In the genomic region with DNA sequence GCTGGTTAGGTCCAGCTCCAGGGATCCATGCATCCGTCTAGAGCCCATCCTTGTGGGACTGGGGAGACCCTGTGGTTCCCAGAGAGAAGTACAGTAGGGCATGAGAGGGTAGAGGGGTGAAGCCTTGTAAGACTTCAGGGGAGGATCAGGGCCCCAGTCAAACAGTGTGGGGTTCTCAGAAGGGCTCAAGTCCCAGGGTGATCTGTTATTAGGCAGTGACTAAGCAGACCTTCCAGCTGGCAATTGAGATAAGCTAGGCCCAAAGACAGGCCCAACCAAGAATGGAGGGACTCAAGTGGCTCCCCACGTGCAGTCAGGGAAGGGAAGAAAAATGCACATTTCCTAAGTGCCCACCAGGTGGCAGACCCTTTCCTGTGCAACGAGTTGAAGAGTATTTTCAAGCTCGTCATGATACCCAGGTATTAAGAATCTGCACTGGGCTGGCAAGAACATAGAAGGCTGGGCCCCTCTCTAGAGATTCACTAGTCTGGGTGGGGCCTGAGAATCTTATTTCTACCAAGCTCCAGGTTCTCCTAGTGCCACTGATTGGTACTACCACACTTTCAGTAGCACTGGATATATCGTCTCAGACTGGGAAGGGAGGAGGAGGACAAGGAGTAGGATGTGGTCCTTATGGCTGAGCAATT, we compare ENCODE assay signal across 1 cellular context.
A peak's percentile ranks its signal among the peaks of the same experiment; 100 is the strongest.
TF ChIP-seq lines count a peak whose summit lies in the region.

No MANE protein-coding gene starts in this region.

TF ChIP-seq in K562, 482 proteins besides CTCF, POLR2A, EP300 and RAD21 (continued from another document and continues in another):
- TF ChIP-seq, protein P1, sequence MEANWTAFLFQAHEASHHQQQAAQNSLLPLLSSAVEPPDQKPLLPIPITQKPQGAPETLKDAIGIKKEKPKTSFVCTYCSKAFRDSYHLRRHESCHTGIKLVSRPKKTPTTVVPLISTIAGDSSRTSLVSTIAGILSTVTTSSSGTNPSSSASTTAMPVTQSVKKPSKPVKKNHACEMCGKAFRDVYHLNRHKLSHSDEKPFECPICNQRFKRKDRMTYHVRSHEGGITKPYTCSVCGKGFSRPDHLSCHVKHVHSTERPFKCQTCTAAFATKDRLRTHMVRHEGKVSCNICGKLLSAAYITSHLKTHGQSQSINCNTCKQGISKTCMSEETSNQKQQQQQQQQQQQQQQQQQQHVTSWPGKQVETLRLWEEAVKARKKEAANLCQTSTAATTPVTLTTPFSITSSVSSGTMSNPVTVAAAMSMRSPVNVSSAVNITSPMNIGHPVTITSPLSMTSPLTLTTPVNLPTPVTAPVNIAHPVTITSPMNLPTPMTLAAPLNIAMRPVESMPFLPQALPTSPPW (CRISPR knock-in tag; IDR thresholded peaks at IDR 0.05), result peak; percentile 49
- TF ChIP-seq POLR3G (IDR thresholded peaks at IDR 0.05; ENCODE audit: extremely low read depth, insufficient read length, insufficient replicate concordance), result no peak
- TF ChIP-seq ZNF699 (CRISPR knock-in tag; IDR thresholded peaks at IDR 0.05; ENCODE audit: insufficient replicate concordance), result no peak
- peak; percentile 46; the same call in 1 of the 2 replicates for TF ChIP-seq KLF16 (IDR thresholded peaks at IDR 0.05)
- peak; percentile 76 for TF ChIP-seq MAFK (IDR thresholded peaks at IDR 0.05; ENCODE audit: low read length)
- no peak for TF ChIP-seq ZNF830 (CRISPR knock-in tag; IDR thresholded peaks at IDR 0.05)
- 0 out of 2 replicates have a peak, but pooled peaks have one; percentile 7 for TF ChIP-seq HCFC1 (IDR thresholded peaks at IDR 0.05; ENCODE audit: low read depth, low read length)
- TF ChIP-seq, protein P2, sequence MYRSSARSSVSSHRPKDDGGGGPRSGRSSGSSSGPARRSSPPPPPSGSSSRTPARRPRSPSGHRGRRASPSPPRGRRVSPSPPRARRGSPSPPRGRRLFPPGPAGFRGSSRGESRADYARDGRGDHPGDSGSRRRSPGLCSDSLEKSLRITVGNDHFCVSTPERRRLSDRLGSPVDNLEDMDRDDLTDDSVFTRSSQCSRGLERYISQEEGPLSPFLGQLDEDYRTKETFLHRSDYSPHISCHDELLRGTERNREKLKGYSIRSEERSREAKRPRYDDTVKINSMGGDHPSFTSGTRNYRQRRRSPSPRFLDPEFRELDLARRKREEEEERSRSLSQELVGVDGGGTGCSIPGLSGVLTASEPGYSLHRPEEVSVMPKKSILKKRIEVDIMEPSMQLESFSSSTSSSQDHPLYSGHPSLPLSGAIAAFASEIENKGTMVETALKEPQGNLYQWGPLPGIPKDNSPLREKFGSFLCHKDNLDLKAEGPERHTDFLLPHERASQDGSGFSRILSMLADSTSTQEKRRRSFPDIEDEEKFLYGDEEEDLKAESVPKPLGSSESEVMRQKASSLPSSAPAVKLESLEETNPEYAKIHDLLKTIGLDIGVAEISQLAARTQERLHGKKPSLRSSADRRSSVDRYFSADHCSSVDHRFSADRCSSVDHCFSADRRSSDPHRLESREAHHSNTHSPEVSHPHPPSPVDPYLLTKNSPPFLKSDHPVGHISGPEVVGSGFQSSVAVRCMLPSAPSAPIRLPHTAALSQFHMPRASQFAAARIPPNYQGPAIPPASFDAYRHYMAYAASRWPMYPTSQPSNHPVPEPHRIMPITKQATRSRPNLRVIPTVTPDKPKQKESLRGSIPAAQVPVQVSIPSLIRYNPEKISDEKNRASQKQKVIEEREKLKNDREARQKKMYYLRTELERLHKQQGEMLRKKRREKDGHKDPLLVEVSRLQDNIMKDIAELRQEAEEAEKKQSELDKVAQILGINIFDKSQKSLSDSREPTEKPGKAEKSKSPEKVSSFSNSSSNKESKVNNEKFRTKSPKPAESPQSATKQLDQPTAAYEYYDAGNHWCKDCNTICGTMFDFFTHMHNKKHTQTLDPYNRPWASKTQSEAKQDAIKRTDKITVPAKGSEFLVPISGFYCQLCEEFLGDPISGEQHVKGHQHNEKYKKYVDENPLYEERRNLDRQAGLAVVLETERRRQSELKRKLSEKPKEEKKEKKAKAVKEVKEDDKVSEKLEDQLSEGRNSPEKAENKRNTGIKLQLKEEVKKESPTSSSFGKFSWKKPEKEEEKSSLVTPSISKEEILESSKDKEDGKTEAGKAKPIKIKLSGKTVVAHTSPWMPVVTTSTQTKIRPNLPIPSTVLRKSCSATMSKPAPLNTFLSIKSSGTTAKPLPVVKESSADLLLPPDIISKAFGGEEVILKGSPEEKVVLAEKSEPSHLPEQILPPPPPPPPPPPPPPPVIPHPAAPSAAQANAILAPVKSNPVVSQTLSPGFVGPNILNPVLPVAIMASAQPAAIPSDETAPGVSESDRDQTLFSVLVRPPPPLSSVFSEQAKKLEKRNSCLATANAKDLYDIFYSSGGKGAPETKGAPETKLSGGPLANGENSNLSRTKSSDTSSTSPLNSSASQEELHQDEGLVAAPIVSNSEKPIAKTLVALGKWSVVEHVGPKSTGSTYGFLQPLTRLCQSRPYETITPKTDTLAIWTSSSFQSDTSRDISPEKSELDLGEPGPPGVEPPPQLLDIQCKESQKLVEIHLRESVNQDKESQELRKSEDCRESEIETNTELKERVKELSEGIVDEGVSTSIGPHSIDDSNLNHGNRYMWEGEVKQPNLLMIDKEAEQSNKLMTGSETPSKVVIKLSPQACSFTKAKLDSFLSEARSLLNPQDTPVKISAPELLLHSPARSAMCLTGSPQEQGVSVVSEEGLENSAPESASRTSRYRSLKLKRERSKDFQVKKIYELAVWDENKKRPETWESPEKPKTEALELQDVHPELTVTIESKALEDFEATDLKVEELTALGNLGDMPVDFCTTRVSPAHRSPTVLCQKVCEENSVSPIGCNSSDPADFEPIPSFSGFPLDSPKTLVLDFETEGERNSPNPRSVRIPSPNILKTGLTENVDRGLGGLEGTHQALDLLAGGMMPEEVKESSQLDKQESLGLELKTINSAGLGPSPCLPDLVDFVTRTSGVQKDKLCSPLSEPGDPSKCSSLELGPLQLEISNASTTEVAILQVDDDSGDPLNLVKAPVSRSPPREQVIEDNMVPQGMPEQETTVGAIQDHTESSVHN (IDR thresholded peaks at IDR 0.05; ENCODE audit: borderline replicate concordance in 1 of 2, low read depth in 1 of 2), result 0 out of 4 replicates have a peak, but pooled peaks of 1 of the 2 experiments have one; percentile 61
- TF ChIP-seq ZNF232 (CRISPR knock-in tag; IDR thresholded peaks at IDR 0.05), result no peak
- TF ChIP-seq, protein P3, sequence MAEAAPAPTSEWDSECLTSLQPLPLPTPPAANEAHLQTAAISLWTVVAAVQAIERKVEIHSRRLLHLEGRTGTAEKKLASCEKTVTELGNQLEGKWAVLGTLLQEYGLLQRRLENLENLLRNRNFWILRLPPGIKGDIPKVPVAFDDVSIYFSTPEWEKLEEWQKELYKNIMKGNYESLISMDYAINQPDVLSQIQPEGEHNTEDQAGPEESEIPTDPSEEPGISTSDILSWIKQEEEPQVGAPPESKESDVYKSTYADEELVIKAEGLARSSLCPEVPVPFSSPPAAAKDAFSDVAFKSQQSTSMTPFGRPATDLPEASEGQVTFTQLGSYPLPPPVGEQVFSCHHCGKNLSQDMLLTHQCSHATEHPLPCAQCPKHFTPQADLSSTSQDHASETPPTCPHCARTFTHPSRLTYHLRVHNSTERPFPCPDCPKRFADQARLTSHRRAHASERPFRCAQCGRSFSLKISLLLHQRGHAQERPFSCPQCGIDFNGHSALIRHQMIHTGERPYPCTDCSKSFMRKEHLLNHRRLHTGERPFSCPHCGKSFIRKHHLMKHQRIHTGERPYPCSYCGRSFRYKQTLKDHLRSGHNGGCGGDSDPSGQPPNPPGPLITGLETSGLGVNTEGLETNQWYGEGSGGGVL (CRISPR knock-in tag; IDR thresholded peaks at IDR 0.05), result no peak
- TF ChIP-seq POLR2AphosphoS5 (IDR thresholded peaks at IDR 0.05; ENCODE audit: control insufficient read depth, insufficient read depth, low read depth, low read length), result peak; percentile 66; the same call in 1 of the 2 replicates
- no peak for TF ChIP-seq ZNF124 (CRISPR knock-in tag; IDR thresholded peaks at IDR 0.05)
- TF ChIP-seq, protein P4, sequence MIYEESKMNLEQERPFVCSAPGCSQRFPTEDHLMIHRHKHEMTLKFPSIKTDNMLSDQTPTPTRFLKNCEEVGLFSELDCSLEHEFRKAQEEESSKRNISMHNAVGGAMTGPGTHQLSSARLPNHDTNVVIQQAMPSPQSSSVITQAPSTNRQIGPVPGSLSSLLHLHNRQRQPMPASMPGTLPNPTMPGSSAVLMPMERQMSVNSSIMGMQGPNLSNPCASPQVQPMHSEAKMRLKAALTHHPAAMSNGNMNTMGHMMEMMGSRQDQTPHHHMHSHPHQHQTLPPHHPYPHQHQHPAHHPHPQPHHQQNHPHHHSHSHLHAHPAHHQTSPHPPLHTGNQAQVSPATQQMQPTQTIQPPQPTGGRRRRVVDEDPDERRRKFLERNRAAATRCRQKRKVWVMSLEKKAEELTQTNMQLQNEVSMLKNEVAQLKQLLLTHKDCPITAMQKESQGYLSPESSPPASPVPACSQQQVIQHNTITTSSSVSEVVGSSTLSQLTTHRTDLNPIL (CRISPR knock-in tag; IDR thresholded peaks at IDR 0.05), result no peak
- TF ChIP-seq POLR2H (tag; IDR thresholded peaks at IDR 0.05; ENCODE audit: low read depth), result no peak
- no peak for TF ChIP-seq TAF15 (IDR thresholded peaks at IDR 0.05; ENCODE audit: low read depth, low read length)
- TF ChIP-seq ETV5 (CRISPR knock-in tag; IDR thresholded peaks at IDR 0.05; ENCODE audit: low read depth), result no peak
- TF ChIP-seq ZNF76 (CRISPR knock-in tag; IDR thresholded peaks at IDR 0.05; ENCODE audit: borderline replicate concordance), result no peak
- no peak for TF ChIP-seq ZNF584 (CRISPR knock-in tag; IDR thresholded peaks at IDR 0.05; ENCODE audit: low read depth)
- no peak for TF ChIP-seq ZNF57 (CRISPR knock-in tag; IDR thresholded peaks at IDR 0.05)
- TF ChIP-seq, protein P5, sequence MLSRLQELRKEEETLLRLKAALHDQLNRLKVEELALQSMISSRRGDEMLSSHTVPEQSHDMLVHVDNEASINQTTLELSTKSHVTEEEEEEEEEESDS (CRISPR knock-in tag; IDR thresholded peaks at IDR 0.05), result no peak
- TF ChIP-seq ATF1 (CRISPR knock-in tag; IDR thresholded peaks at IDR 0.05), result no peak
- peak; percentile 44; the same call in 1 of the 2 replicates for TF ChIP-seq ATF1 (tag; IDR thresholded peaks at IDR 0.05)
- TF ChIP-seq TAF7 (tag; IDR thresholded peaks at IDR 0.05), result no peak
- TF ChIP-seq RAD51 (IDR thresholded peaks at IDR 0.05; ENCODE audit: borderline replicate concordance, low read depth), result peak; percentile 35; the same call in 1 of the 2 replicates
- TF ChIP-seq, protein P6, sequence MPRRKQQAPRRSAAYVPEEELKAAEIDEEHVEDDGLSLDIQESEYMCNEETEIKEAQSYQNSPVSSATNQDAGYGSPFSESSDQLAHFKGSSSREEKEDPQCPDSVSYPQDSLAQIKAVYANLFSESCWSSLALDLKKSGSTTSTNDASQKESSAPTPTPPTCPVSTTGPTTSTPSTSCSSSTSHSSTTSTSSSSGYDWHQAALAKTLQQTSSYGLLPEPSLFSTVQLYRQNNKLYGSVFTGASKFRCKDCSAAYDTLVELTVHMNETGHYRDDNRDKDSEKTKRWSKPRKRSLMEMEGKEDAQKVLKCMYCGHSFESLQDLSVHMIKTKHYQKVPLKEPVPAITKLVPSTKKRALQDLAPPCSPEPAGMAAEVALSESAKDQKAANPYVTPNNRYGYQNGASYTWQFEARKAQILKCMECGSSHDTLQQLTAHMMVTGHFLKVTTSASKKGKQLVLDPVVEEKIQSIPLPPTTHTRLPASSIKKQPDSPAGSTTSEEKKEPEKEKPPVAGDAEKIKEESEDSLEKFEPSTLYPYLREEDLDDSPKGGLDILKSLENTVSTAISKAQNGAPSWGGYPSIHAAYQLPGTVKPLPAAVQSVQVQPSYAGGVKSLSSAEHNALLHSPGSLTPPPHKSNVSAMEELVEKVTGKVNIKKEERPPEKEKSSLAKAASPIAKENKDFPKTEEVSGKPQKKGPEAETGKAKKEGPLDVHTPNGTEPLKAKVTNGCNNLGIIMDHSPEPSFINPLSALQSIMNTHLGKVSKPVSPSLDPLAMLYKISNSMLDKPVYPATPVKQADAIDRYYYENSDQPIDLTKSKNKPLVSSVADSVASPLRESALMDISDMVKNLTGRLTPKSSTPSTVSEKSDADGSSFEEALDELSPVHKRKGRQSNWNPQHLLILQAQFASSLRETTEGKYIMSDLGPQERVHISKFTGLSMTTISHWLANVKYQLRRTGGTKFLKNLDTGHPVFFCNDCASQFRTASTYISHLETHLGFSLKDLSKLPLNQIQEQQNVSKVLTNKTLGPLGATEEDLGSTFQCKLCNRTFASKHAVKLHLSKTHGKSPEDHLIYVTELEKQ (CRISPR knock-in tag; IDR thresholded peaks at IDR 0.05), result no peak
- TF ChIP-seq BRCA1 (IDR thresholded peaks at IDR 0.05), result no peak
- TF ChIP-seq BRCA1 (CRISPR knock-in tag; IDR thresholded peaks at IDR 0.05), result no peak
- TF ChIP-seq, protein P7, sequence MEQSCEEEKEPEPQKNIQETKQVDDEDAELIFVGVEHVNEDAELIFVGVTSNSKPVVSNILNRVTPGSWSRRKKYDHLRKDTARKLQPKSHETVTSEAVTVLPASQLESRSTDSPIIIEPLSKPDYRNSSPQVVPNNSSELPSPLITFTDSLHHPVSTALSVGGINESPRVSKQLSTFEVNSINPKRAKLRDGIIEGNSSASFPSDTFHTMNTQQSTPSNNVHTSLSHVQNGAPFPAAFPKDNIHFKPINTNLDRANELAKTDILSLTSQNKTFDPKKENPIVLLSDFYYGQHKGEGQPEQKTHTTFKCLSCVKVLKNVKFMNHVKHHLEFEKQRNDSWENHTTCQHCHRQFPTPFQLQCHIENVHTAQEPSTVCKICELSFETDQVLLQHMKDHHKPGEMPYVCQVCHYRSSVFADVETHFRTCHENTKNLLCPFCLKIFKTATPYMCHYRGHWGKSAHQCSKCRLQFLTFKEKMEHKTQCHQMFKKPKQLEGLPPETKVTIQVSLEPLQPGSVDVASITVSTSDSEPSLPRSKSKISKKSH (CRISPR knock-in tag; IDR thresholded peaks at IDR 0.05), result no peak
- TF ChIP-seq ZNF431 (CRISPR knock-in tag; IDR thresholded peaks at IDR 0.05), result no peak
- TF ChIP-seq, protein P8, sequence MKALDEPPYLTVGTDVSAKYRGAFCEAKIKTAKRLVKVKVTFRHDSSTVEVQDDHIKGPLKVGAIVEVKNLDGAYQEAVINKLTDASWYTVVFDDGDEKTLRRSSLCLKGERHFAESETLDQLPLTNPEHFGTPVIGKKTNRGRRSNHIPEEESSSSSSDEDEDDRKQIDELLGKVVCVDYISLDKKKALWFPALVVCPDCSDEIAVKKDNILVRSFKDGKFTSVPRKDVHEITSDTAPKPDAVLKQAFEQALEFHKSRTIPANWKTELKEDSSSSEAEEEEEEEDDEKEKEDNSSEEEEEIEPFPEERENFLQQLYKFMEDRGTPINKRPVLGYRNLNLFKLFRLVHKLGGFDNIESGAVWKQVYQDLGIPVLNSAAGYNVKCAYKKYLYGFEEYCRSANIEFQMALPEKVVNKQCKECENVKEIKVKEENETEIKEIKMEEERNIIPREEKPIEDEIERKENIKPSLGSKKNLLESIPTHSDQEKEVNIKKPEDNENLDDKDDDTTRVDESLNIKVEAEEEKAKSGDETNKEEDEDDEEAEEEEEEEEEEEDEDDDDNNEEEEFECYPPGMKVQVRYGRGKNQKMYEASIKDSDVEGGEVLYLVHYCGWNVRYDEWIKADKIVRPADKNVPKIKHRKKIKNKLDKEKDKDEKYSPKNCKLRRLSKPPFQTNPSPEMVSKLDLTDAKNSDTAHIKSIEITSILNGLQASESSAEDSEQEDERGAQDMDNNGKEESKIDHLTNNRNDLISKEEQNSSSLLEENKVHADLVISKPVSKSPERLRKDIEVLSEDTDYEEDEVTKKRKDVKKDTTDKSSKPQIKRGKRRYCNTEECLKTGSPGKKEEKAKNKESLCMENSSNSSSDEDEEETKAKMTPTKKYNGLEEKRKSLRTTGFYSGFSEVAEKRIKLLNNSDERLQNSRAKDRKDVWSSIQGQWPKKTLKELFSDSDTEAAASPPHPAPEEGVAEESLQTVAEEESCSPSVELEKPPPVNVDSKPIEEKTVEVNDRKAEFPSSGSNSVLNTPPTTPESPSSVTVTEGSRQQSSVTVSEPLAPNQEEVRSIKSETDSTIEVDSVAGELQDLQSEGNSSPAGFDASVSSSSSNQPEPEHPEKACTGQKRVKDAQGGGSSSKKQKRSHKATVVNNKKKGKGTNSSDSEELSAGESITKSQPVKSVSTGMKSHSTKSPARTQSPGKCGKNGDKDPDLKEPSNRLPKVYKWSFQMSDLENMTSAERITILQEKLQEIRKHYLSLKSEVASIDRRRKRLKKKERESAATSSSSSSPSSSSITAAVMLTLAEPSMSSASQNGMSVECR (CRISPR knock-in tag; IDR thresholded peaks at IDR 0.05), result 0 out of 2 replicates have a peak, but pooled peaks have one; percentile 30
